Comparison of ENCODE assay signal across 22 cellular contexts in genomic region chr13:64206430-64207225, GRCh38.
"Had no signal": no experiment of that assay in that cellular context is flagged by ENCODE, and none has a peak within 500 bp of the region (broad histone marks: within the 10 kb centered on the region; RNA-seq: fewer than 3 reads in every experiment).

No MANE protein-coding gene starts in this region.

- H3K4me1 ChIP-seq: gastrocnemius medialis, upper lobe of left lung had no signal

- H3K4me3 Mint-ChIP-seq: activated CD4-positive, alpha-beta T cell treated with anti-CD3 and anti-CD28 coated beads for 36 hours; activated naive CD8-positive, alpha-beta T cell treated with anti-CD3 and anti-CD28 coated beads, Interleukin-2, amount 10 ng/mL, durations not matched to agents 7 days and 5 days; activated T-helper 17 cell treated with anti-CD3 and anti-CD28 coated beads, Interleukin-2, amount 50 U/mL, for 72 hours; brain; memory B cell; naive thymus-derived CD4-positive, alpha-beta T cell; stimulated activated naive B cell treated with anti-CD40 and anti-IgM and Interleukin-4, amounts not matched to agents 10 μg/mL and 1 μg/mL and 100 μg/mL, for 72 hours had no signal

- H3K27ac ChIP-seq: coronary artery, gastrocnemius medialis, thoracic aorta, upper lobe of left lung had no signal

- ATAC-seq: activated CD4-positive, alpha-beta T cell treated with anti-CD3 and anti-CD28 coated beads for 36 hours; activated T-helper 17 cell treated with anti-CD3 and anti-CD28 coated beads, Interleukin-2, amount 50 U/mL, for 72 hours; esophagus mucosa; gastrocnemius medialis; left ventricle myocardium superior; mucosa of descending colon; naive thymus-derived CD4-positive, alpha-beta T cell; sciatic nerve had no signal

- H3K4me1 Mint-ChIP-seq: activated CD4-positive, alpha-beta T cell treated with anti-CD3 and anti-CD28 coated beads for 36 hours; activated naive CD8-positive, alpha-beta T cell treated with anti-CD3 and anti-CD28 coated beads, Interleukin-2, amount 10 ng/mL, durations not matched to agents 7 days and 5 days; activated T-helper 17 cell treated with anti-CD3 and anti-CD28 coated beads, Interleukin-2, amount 50 U/mL, for 72 hours; brain; memory B cell; naive thymus-derived CD4-positive, alpha-beta T cell; stimulated activated naive B cell treated with anti-CD40 and anti-IgM and Interleukin-4, amounts not matched to agents 10 μg/mL and 1 μg/mL and 100 μg/mL, for 72 hours had no signal

- H3K27me3 Mint-ChIP-seq: activated CD4-positive, alpha-beta T cell treated with anti-CD3 and anti-CD28 coated beads for 36 hours; activated naive CD8-positive, alpha-beta T cell treated with anti-CD3 and anti-CD28 coated beads, Interleukin-2, amount 10 ng/mL, durations not matched to agents 7 days and 5 days; activated T-helper 17 cell treated with anti-CD3 and anti-CD28 coated beads, Interleukin-2, amount 50 U/mL, for 72 hours; brain; memory B cell; naive thymus-derived CD4-positive, alpha-beta T cell; stimulated activated naive B cell treated with anti-CD40 and anti-IgM and Interleukin-4, amounts not matched to agents 10 μg/mL and 1 μg/mL and 100 μg/mL, for 72 hours had no signal

- H3K4me3 ChIP-seq: coronary artery, gastrocnemius medialis, mucosa of descending colon, thoracic aorta, upper lobe of left lung had no signal

- H3K36me3 Mint-ChIP-seq: activated naive CD8-positive, alpha-beta T cell treated with anti-CD3 and anti-CD28 coated beads, Interleukin-2, amount 10 ng/mL, durations not matched to agents 7 days and 5 days; brain; memory B cell; naive thymus-derived CD4-positive, alpha-beta T cell; stimulated activated naive B cell treated with anti-CD40 and anti-IgM and Interleukin-4, amounts not matched to agents 10 μg/mL and 1 μg/mL and 100 μg/mL, for 72 hours had no signal

- H3K27ac Mint-ChIP-seq: activated CD4-positive, alpha-beta T cell treated with anti-CD3 and anti-CD28 coated beads for 36 hours; activated naive CD8-positive, alpha-beta T cell treated with anti-CD3 and anti-CD28 coated beads, Interleukin-2, amount 10 ng/mL, durations not matched to agents 7 days and 5 days; activated T-helper 17 cell treated with anti-CD3 and anti-CD28 coated beads, Interleukin-2, amount 50 U/mL, for 72 hours; brain; memory B cell; naive thymus-derived CD4-positive, alpha-beta T cell; stimulated activated naive B cell treated with anti-CD40 and anti-IgM and Interleukin-4, amounts not matched to agents 10 μg/mL and 1 μg/mL and 100 μg/mL, for 72 hours had no signal

- H3K27me3 ChIP-seq: gastrocnemius medialis, upper lobe of left lung had no signal

- H3K36me3 ChIP-seq: gastrocnemius medialis, thoracic aorta, upper lobe of left lung had no signal

- H3K9me3 ChIP-seq: gastrocnemius medialis, thoracic aorta had no signal

- DNase-seq: activated CD4-positive, alpha-beta T cell treated with anti-CD3 and anti-CD28 coated beads for 36 hours; activated CD4-positive, alpha-beta T cell treated with anti-CD3 and anti-CD28 coated beads, Interleukin-2, amount 50 U/mL, for 48 hours; activated naive CD4-positive, alpha-beta T cell; activated naive CD8-positive, alpha-beta T cell treated with anti-CD3 and anti-CD28 coated beads, Interleukin-2, amount 10 ng/mL, durations not matched to agents 7 days and 5 days; activated T-cell treated with anti-CD3 and anti-CD28 coated beads for 4 hours; central memory CD4-positive, alpha-beta T cell; gastrocnemius medialis; kidney glomerular epithelial cell; left ventricle myocardium superior; naive thymus-derived CD4-positive, alpha-beta T cell; stimulated activated CD4-positive, alpha-beta T cell treated with anti-CD3 and anti-CD28 coated beads, Interleukin-4, amount 100 ng/mL, for 4 hours; stimulated activated naive B cell treated with anti-CD40 and anti-IgM and Interleukin-4, amounts not matched to agents 10 μg/mL and 1 μg/mL and 100 μg/mL, for 72 hours; T-helper 2 cell had no signal
